8 cellular contexts compared by ENCODE assay signal in genomic region chrX:40105791-40106676, GRCh38. TPM values are rescaled to one million over a fixed set of nuclear protein-coding genes. Genes with fewer than 3 reads are reported as not detected.
DNase-seq lines count a peak whose midpoint lies in the region; ATAC-seq and TF ChIP-seq lines count a peak whose summit lies in the region.

No MANE protein-coding gene starts in this region.

- peak in 1 of 2 donors; percentile 41 for TF ChIP-seq POLR2A in thyroid gland (IDR thresholded peaks at IDR 0.05)

- H3K36me3 Mint-ChIP-seq in naive thymus-derived CD4-positive, alpha-beta T cell = peaks cover 0 to 1% (median 0%) of the 10 kb centered on the region in 5 donors

- in situ Hi-C loops in ACHN (cut with HindIII; ENCODE audit: low pct_ligation_motif_present, low pct_unique_long_range_greater_than_20kb, low sequenced_read_pairs) = no loop called here

- peak overlapping the region; percentile 81 to 89 (median 87) for H3K4me3 Mint-ChIP-seq in naive thymus-derived CD4-positive, alpha-beta T cell

- no peak for TF ChIP-seq CTCF in thyroid gland (IDR thresholded peaks at IDR 0.05)

- DNase-seq in ACHN (peak; percentile 51), NCI-H748 treated with DMSO at 0.1 percent for 48 hours (lab: John Stamatoyannopoulos, UW) (peak; percentile 55), thyroid gland (peak; percentile 82 to 83), HPDE6-E6E7 (ENCODE audit: extremely low spot score) (no peak)
- peak; percentile 75 for DNase-seq in activated T-cell treated with anti-CD3 and anti-CD28 coated beads, Interleukin-2, amount 50 U/mL, for 1 hour
- DNase-seq in naive thymus-derived CD4-positive, alpha-beta T cell = peak; percentile 49 to 75 (median 68)

- peaks cover 0 to 5% (median 0%) of the 10 kb centered on the region in 5 donors for H3K27me3 Mint-ChIP-seq in naive thymus-derived CD4-positive, alpha-beta T cell

- peaks cover 0 to 5% (median 0%) of the 10 kb centered on the region in 11 donors for H3K9me3 Mint-ChIP-seq in naive thymus-derived CD4-positive, alpha-beta T cell

- peaks cover 0 to 22% (median 10%) of the 10 kb centered on the region in 7 donors for H3K4me1 Mint-ChIP-seq in naive thymus-derived CD4-positive, alpha-beta T cell

- H3K27me3 ChIP-seq in esophagus (ENCODE audit: control insufficient read depth in 1 of 2, insufficient read depth in 2 of 2, low read length in 2 of 2) (no peaks in the 10 kb centered on the region), thyroid gland (no peaks in the 10 kb centered on the region)
- H3K27me3 ChIP-seq in naive thymus-derived CD4-positive, alpha-beta T cell (ENCODE audit: control insufficient read depth in 2 of 2, insufficient read depth in 2 of 2, low read length in 2 of 2) = no peaks in the 10 kb centered on the region

- peak overlapping the region; percentile 67 to 84 for H3K27ac ChIP-seq in esophagus (ENCODE audit: low read depth in 2 of 2, low read length in 1 of 2)
- H3K27ac ChIP-seq in naive thymus-derived CD4-positive, alpha-beta T cell (ENCODE audit: low read depth, low read length) = peak overlapping the region; percentile 61
- H3K27ac ChIP-seq in thyroid gland = peak overlapping the region; percentile 63 to 93 (median 81)

- intact Hi-C loops in naive thymus-derived CD4-positive, alpha-beta T cell (cut with micrococcal nuclease) = loop anchor here (1.0 to 5.0 kb wide), 3 partner anchors 8 to 631 kb away; partner anchors contain the start of gene MED14 (in 1 of the 2)
- intact Hi-C loops in thyroid gland (cut with DNase I) = loop anchor here (5.0 kb wide), 1 partner anchor 61 kb away; no protein-coding TSS in a partner anchor

- peak overlapping the region in 7 of 9 donors; percentile 21 to 84 (median 68) for H3K27ac Mint-ChIP-seq in naive thymus-derived CD4-positive, alpha-beta T cell

- no peaks in the 10 kb centered on the region for H3K9me3 ChIP-seq in esophagus (ENCODE audit: control insufficient read depth in 2 of 2, insufficient read depth in 1 of 2, low read depth in 1 of 2, low read length in 1 of 2)
- no peaks in the 10 kb centered on the region for H3K9me3 ChIP-seq in naive thymus-derived CD4-positive, alpha-beta T cell (ENCODE audit: control insufficient read depth in 2 of 3, low read length in 3 of 3)
- H3K9me3 ChIP-seq in thyroid gland = no peaks in the 10 kb centered on the region

- peak overlapping the region; percentile 50 to 54 for H3K4me3 ChIP-seq in esophagus (ENCODE audit: low read depth in 1 of 2, low read length in 2 of 2)
- H3K4me3 ChIP-seq in naive thymus-derived CD4-positive, alpha-beta T cell (ENCODE audit: low read length) = peak overlapping the region; percentile 55
- H3K4me3 ChIP-seq in thyroid gland (replicated peaks in 1 of 3) = peak overlapping the region in 1 of 3 donors; percentile 35

- POLR2A ChIA-PET in naive thymus-derived CD4-positive, alpha-beta T cell (lab: Charles Lee) = interaction anchor here (1.3 to 5.5 kb wide), 7 partner anchors 9 to 70 kb away, joined by 6 to 32 read pairs (median 15); partner anchors contain the start of gene BCOR

- CTCF ChIA-PET in naive thymus-derived CD4-positive, alpha-beta T cell (lab: Charles Lee) = no interaction called here

- peaks cover 6 to 15% of the 10 kb centered on the region in 2 donors for H3K4me1 ChIP-seq in esophagus (ENCODE audit: control insufficient read depth in 2 of 2, insufficient read depth in 2 of 2, low read length in 1 of 2)
- no peaks in the 10 kb centered on the region for H3K4me1 ChIP-seq in naive thymus-derived CD4-positive, alpha-beta T cell (ENCODE audit: control insufficient read depth in 2 of 2, insufficient read depth in 2 of 2, low read length in 2 of 2)
- peaks cover 20 to 47% of the 10 kb centered on the region in 2 donors for H3K4me1 ChIP-seq in thyroid gland

- H3K36me3 ChIP-seq in esophagus (ENCODE audit: control insufficient read depth in 2 of 2, insufficient read depth in 2 of 2, low read length in 1 of 2) = no peaks in the 10 kb centered on the region
- no peaks in the 10 kb centered on the region for H3K36me3 ChIP-seq in naive thymus-derived CD4-positive, alpha-beta T cell (ENCODE audit: control insufficient read depth in 2 of 3, insufficient read depth in 3 of 3, low read length in 3 of 3)
- no peaks in the 10 kb centered on the region for H3K36me3 ChIP-seq in thyroid gland

- WGBS in esophagus, 2 donors = 1 to 5% methylated on average over 50 to 89 of the region's 89 CpGs
- WGBS in thyroid gland, 2 donors = 0% methylated on average over 5 of the region's 89 CpGs; no CpG with 5 or more reads in 1 of the 2 donors

- ATAC-seq in GM19324 (IDR thresholded peaks at IDR 0.05; ENCODE audit: low FRiP score, unreplicated experiment) = peak; percentile 27
- peak; percentile 58 for ATAC-seq in naive thymus-derived CD4-positive, alpha-beta T cell

RNA-seq across cellular contexts. Expression of gene BCOR, which starts 8.3 kb away (rescaled TPM):
- polyA plus RNA-seq in esophagus = 10 to 100 TPM in 1 of 2 donors, 1 to 10 TPM in 1; 9.6 to 10.7 TPM
- 10 to 100 TPM; 23.3 to 55.2 (median 43.3) TPM for total RNA-seq in naive thymus-derived CD4-positive, alpha-beta T cell
- polyA plus RNA-seq in naive thymus-derived CD4-positive, alpha-beta T cell = 1 to 10 TPM; 3.8 to 9.1 TPM
- 10 to 100 TPM; 30.9 to 67.4 (median 42.4) TPM for total RNA-seq in thyroid gland
